In the genomic region with DNA sequence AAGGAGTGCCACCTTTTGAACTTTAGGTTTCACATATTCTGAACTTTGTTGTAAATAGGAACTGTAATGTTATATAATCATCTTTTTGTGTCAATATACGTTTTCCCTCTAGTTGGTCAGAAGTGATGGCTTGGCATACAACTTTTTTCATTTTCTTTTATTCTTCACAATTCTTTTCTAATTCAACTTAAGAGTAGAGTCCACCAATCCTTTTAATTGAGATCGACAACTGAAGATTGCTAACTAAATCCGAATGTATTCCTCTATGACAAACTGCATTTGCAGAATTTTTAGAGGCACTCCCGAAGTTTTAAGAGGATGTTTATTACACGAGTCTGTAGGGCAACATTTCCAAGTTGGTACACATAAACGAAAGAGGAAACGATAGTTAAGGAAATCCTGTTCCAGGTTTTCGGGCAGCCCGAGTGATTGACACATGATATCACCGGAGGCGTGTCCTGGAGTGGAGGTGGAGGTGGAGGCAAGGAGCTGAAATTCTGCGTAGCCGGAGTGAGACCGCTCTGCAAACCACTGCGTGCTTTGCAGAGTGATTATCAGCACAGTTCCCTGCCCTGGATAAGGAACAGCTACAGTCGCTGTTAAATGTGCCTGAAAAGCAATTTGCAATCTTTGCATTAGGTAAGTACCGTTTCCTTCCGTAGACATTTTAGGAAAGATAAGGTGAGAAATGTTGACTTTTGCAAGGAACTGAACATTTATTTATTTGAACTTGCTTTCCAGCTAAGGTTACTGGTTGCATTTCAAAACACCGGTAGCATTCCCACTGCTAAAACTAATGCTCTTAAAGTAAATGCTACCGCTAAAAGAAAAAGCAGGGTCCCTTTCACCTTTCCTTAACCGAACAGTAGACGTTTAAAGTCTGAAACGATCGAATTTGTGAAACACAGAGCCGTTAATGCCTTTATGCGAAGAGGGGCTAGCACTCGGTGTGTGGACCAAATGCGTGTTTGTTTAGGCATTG, we compare ENCODE assay signal across 8 cellular contexts. TPM values are rescaled to one million over a fixed set of nuclear protein-coding genes. Genes with fewer than 3 reads are reported as not detected.
DNase-seq lines count a peak whose midpoint lies in the region; ATAC-seq, FAIRE-seq and TF ChIP-seq lines count a peak whose summit lies in the region.

A gene with protein sequence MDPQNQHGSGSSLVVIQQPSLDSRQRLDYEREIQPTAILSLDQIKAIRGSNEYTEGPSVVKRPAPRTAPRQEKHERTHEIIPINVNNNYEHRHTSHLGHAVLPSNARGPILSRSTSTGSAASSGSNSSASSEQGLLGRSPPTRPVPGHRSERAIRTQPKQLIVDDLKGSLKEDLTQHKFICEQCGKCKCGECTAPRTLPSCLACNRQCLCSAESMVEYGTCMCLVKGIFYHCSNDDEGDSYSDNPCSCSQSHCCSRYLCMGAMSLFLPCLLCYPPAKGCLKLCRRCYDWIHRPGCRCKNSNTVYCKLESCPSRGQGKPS (plus strand): TSS at position 502 of the 982 bp plus-strand sequence. CDS start 4,797 bp downstream, outside the sequence.

- no peaks in the 10 kb centered on the region for H3K9me3 ChIP-seq in CD4-positive, alpha-beta memory T cell (ENCODE audit: control insufficient read depth in 1 of 2, low read length in 2 of 2)
- no peaks in the 10 kb centered on the region for H3K9me3 ChIP-seq in H1 (ENCODE audit: insufficient read depth in 2 of 2, low read depth in 1 of 2, low read length in 1 of 2)

- H3K4me3 ChIP-seq in CD4-positive, alpha-beta memory T cell (ENCODE audit: low read length in 2 of 2), result peak within 1 kb of the TSS; percentile 31 to 80
- H3K4me3 ChIP-seq in H1 (ENCODE audit: extremely low read depth in 1 of 4, insufficient read depth in 2 of 4, low read depth in 3 of 4, low read length in 4 of 4), result peak within 1 kb of the TSS; percentile 57 to 81 (median 78)

- H4K20me1 ChIP-seq in H1 (replicated peaks in 1 of 2; ENCODE audit: control insufficient read depth in 1 of 2, insufficient read depth in 2 of 2, low read length in 2 of 2), result peaks cover 0 to 3% of the 10 kb centered on the region in 2 experiments

- TF ChIP-seq EP300 in H1 (IDR thresholded peaks at IDR 0.05; ENCODE audit: borderline replicate concordance in 1 of 2, low read depth in 2 of 2, low read length in 2 of 2), result no peak

- H3K23ac ChIP-seq in H1 (ENCODE audit: insufficient read length), result no peak within 1 kb of the TSS

- peak within 1 kb of the TSS; percentile 84; the same call in 1 of the 2 replicates for H4K8ac ChIP-seq in H1 (ENCODE audit: extremely low read depth, insufficient read depth, low read length)

- 3% methylated on average over 28 of the region's 28 CpGs; no CpG with 5 or more reads in 1 of the 2 experiments for WGBS in H1 (ENCODE audit: extremely low coverage in 1 of 2, insufficient coverage in 1 of 2, insufficient read length in 1 of 2, insufficient replicate concordance in 2 of 2, low coverage in 1 of 2, low lambda C conversion rate in 2 of 2, missing lambda C conversion rate in 1 of 2), 2 experiments

- H3K4me1 ChIP-seq in CD4-positive, alpha-beta memory T cell (ENCODE audit: insufficient read depth, low read length), result peaks cover 27% of the 10 kb centered on the region
- H3K4me1 ChIP-seq in H1 (replicated peaks in 1 of 4; ENCODE audit: control insufficient read depth in 3 of 4, insufficient read depth in 4 of 4, low read length in 3 of 4), result peaks cover 0 to 3% (median 0%) of the 10 kb centered on the region in 4 experiments; a peak in 4 of 7 replicates

- H3K79me2 ChIP-seq in H1 (ENCODE audit: control insufficient read depth in 1 of 2, insufficient read depth in 2 of 2, low read length in 2 of 2), result peaks cover 11 to 41% of the 10 kb centered on the region in 2 experiments

- no peaks in the 10 kb centered on the region for H3K36me3 ChIP-seq in CD4-positive, alpha-beta memory T cell (ENCODE audit: insufficient read depth, low read length)
- H3K36me3 ChIP-seq in H1 (ENCODE audit: control insufficient read depth in 2 of 4, insufficient read depth in 4 of 4, low read length in 3 of 4), result peaks cover 0 to 5% (median 1%) of the 10 kb centered on the region in 4 experiments; a peak in 3 of 8 replicates

- peak within 1 kb of the TSS; percentile 70 for H4K5ac ChIP-seq in H1 (ENCODE audit: insufficient read length, low read depth, low read length)

- CTCF ChIA-PET in CD4-positive, alpha-beta memory T cell (lab: Charles Lee; ENCODE audit: partially characterized antibody), result interaction anchor here (3.0 kb wide), 1 partner anchor 264 kb away, joined by 18 read pairs; no protein-coding TSS in a partner anchor
- CTCF ChIA-PET in H1 (lab: Charles Lee; ENCODE audit: partially characterized antibody), result interaction anchor here (0.7 to 2.6 kb wide), 10 partner anchors 9 to 1715 kb away, joined by 3 to 7 read pairs (median 4); no protein-coding TSS in a partner anchor

- no peak within 1 kb of the TSS for H2BK20ac ChIP-seq in H1 (ENCODE audit: low read length)

- peak within 1 kb of the TSS; percentile 36 for H3K56ac ChIP-seq in H1 (replicated peaks; ENCODE audit: insufficient read length, low read depth, low read length)

- TF ChIP-seq RAD21 in H1 (IDR thresholded peaks at IDR 0.05 in 1 of 2, conservative IDR thresholded peaks at IDR 0.05 in 1 of 2; ENCODE audit: low read depth in 2 of 2, low read length in 2 of 2), result no peak; a peak in 1 of 4 replicates

- H3K27ac ChIP-seq in CD4-positive, alpha-beta memory T cell (ENCODE audit: low read depth, low read length), result peak within 1 kb of the TSS; percentile 22
- no peak within 1 kb of the TSS; the same call in 1 of the 2 replicates for H3K27ac ChIP-seq in H1 (ENCODE audit: low read depth, low read length)

- FAIRE-seq in H1 (lab: Jason Lieb, UNC), result peak; percentile 95

- peak within 1 kb of the TSS; percentile 74 to 88 for H3K4me2 ChIP-seq in H1 (ENCODE audit: insufficient read depth in 1 of 2, low read depth in 2 of 2, low read length in 2 of 2)

- H2BK15ac ChIP-seq in H1 (ENCODE audit: low read length), result no peak within 1 kb of the TSS; the same call in 1 of the 2 replicates

- no peak within 1 kb of the TSS for H2BK12ac ChIP-seq in H1 (ENCODE audit: low read depth, low read length)

- TF ChIP-seq POLR2A in H1 (IDR thresholded peaks at IDR 0.05; ENCODE audit: control extremely low read depth in 1 of 2, low read depth in 2 of 2, low read length in 2 of 2), result peak; percentile 57 to 62; a peak in 2 of 3 replicates

- no peak within 1 kb of the TSS for H3K14ac ChIP-seq in H1 (ENCODE audit: insufficient read length)

- H2AK5ac ChIP-seq in H1 (ENCODE audit: low read depth, low read length), result no peak within 1 kb of the TSS

- H3K4ac ChIP-seq in H1 (replicated peaks; ENCODE audit: insufficient read length, low read depth, low read length), result no peak within 1 kb of the TSS

- H2BK120ac ChIP-seq in H1 (replicated peaks; ENCODE audit: low read depth, low read length), result peak within 1 kb of the TSS; percentile 19

- ATAC-seq in GM21360 (IDR thresholded peaks at IDR 0.05; ENCODE audit: unreplicated experiment), result peak; percentile 44

- peak within 1 kb of the TSS; percentile 79; the same call in 1 of the 2 replicates for H2AFZ ChIP-seq in H1 (ENCODE audit: low read length)

- H3K4me1 Mint-ChIP-seq in CD4-positive, alpha-beta memory T cell, result peaks cover 16 to 34% (median 24%) of the 10 kb centered on the region in 4 donors

- H3K27ac Mint-ChIP-seq in CD4-positive, alpha-beta memory T cell, result peak within 1 kb of the TSS; percentile 21 to 91 (median 81)

- intact Hi-C loops in CD4-positive, alpha-beta memory T cell (cut with micrococcal nuclease), result no loop called here

- H4K91ac ChIP-seq in H1 (replicated peaks; ENCODE audit: insufficient read length, low read length), result peak within 1 kb of the TSS; percentile 4

- H3K4me3 Mint-ChIP-seq in CD4-positive, alpha-beta memory T cell, result peak within 1 kb of the TSS; percentile 82 to 96 (median 89)

- peak; percentile 63 to 83 (median 74) for DNase-seq in CD4-positive, alpha-beta memory T cell
- peak; percentile 93 for DNase-seq in HT-29 (ENCODE audit: low spot score)
- DNase-seq in NOMO-1 (lab: John Stamatoyannopoulos, UW; ENCODE audit: unreplicated experiment in 2 of 2), result peak; percentile 85 to 87
- DNase-seq in activated CD8-positive, alpha-beta memory T cell treated with anti-CD3 and anti-CD28 coated beads for 4 hours (ENCODE audit: low read depth in 2 of 2), result peak; percentile 57 to 62
- DNase-seq in H1 (ENCODE audit: low read depth in 1 of 2, low spot score in 2 of 2), result peak; percentile 60 to 85
- peak; percentile 90 for DNase-seq in medulla oblongata (ENCODE audit: extremely low spot score)
- peak; percentile 41 to 72 (median 71) for DNase-seq in stimulated activated CD4-positive, alpha-beta T cell treated with anti-CD3 and anti-CD28 coated beads, TNF-alpha, amount 100 ng/mL, for 48 hours (ENCODE audit: low read depth in 3 of 3)

- H3K23me2 ChIP-seq in H1 (ENCODE audit: low read depth, low read length), result peaks cover 8% of the 10 kb centered on the region

- H2BK5ac ChIP-seq in H1 (ENCODE audit: low read depth, low read length), result peak within 1 kb of the TSS; percentile 37; the same call in 1 of the 2 replicates

- peaks cover 0 to 2% (median 0%) of the 10 kb centered on the region in 8 donors for H3K9me3 Mint-ChIP-seq in CD4-positive, alpha-beta memory T cell

- H3K18ac ChIP-seq in H1 (ENCODE audit: extremely low read depth, low read length), result peak within 1 kb of the TSS; percentile 74

- POLR2A ChIA-PET in CD4-positive, alpha-beta memory T cell (lab: Charles Lee; ENCODE audit: partially characterized antibody), result interaction anchor here (1.0 kb wide), 1 partner anchor 16 kb away, joined by 3 read pairs; no protein-coding TSS in a partner anchor
- POLR2A ChIA-PET in H1 (lab: Charles Lee; ENCODE audit: partially characterized antibody), result interaction anchor here (0.6 to 2.0 kb wide), 14 partner anchors 8 to 294 kb away, joined by 3 to 7 read pairs (median 4); no protein-coding TSS in a partner anchor

- peak within 1 kb of the TSS; percentile 43 to 82 (median 60) for H3K9ac ChIP-seq in H1 (replicated peaks in 1 of 4; ENCODE audit: extremely low read depth in 1 of 4, low read depth in 3 of 4, low read length in 3 of 4)

- H3K27me3 ChIP-seq in CD4-positive, alpha-beta memory T cell (ENCODE audit: insufficient read depth, low read length), result no peaks in the 10 kb centered on the region
- no peaks in the 10 kb centered on the region for H3K27me3 ChIP-seq in H1 (replicated peaks in 1 of 4; ENCODE audit: control insufficient read depth in 3 of 4, extremely low read depth in 1 of 4, insufficient read depth in 3 of 4, low read length in 3 of 4)

- H3K79me1 ChIP-seq in H1 (ENCODE audit: low read depth, low read length), result no peaks in the 10 kb centered on the region; the same call in 1 of the 2 replicates

- peaks cover 3 to 7% of the 10 kb centered on the region in 2 donors for H3K36me3 Mint-ChIP-seq in CD4-positive, alpha-beta memory T cell

- no peak for TF ChIP-seq CTCF in H1 (IDR thresholded peaks at IDR 0.05; ENCODE audit: control extremely low read depth in 1 of 3, insufficient read depth in 1 of 3, low read depth in 1 of 3, low read length in 3 of 3)

- peaks cover 14 to 15% of the 10 kb centered on the region in 2 donors for H3K27me3 Mint-ChIP-seq in CD4-positive, alpha-beta memory T cell

RNA-seq across cellular contexts. Expression of the gene that starts here (rescaled TPM):
- total RNA-seq in CD4-positive, alpha-beta memory T cell, result 1 to 10 TPM; 4.4 to 4.6 TPM
- polyA plus RNA-seq in CD4-positive, alpha-beta memory T cell, result 1 to 10 TPM; 7.5 to 8.2 TPM
- 18.9 and 22.4 TPM in 2 replicates for total RNA-seq in HT-29 (2014; rRNA removed; shearing (Covaris generic))
- total RNA-seq in H1 (2021; fragmentation: NEBNext Ultra II Directional; extraction: Animal tissue kit (Norgen Biotek cat#: 25700)), result 54.7 and 56.2 TPM in 2 replicates
- polyA plus RNA-seq in H1 (2011; rRNA removed), result 11.7 and 13.2 TPM in 2 replicates
- 13.3 TPM for polyA plus RNA-seq in H1 (2011; cell fraction: cytosol; rRNA removed)
- 16.4 TPM for polyA plus RNA-seq in H1 (2011; cell fraction: nucleus; rRNA removed)
- polyA plus RNA-seq in H1 (2012, experiment 1 of 2), result 19.6 to 24.8 TPM (median 21.7 TPM) in 4 replicates
- 17.7 TPM for polyA plus RNA-seq in H1 (2012, experiment 2 of 2)
- 33.5 TPM for polyA plus RNA-seq in H1 (2013, experiment 1 of 2)
- 33.8 TPM for polyA plus RNA-seq in H1 (2013, experiment 2 of 2)
- polyA minus RNA-seq in H1 (2011; rRNA and poly(A)+ RNA removed), result 15.2 and 17.4 TPM in 2 replicates
- polyA minus RNA-seq in H1 (2011; cell fraction: cytosol; rRNA and poly(A)+ RNA removed), result 18.7 TPM
- 32.7 TPM for polyA minus RNA-seq in H1 (2011; cell fraction: nucleus; rRNA and poly(A)+ RNA removed)
